In the genomic region with DNA sequence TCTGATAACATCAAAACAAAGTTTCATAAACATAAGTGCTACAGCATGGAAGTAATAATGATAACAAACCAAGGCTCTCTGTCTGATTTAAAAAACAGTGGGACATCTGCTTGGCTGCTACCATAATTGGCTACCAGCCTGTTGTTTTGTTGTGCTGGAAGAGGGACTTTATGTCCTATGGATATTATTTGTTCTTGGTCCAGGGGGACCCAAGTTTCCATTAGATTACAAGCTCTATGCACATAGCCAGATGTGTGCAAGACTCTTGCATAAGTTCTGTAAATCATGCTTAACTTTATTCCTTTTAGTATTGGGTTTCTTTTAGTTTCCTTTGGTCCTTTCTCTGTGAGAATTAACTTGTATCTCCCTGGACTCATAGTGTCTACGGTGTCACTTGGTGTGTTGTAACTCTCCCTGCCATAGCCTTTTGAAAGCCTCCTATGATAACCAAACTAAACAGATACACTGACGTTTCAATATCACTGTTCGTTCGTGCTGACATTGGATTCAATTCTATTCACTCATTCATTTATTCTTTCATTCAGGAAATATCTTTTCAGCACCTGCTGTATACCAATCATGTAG, we compare ENCODE assay signal across 17 cellular contexts. TPM values are rescaled to one million over a fixed set of nuclear protein-coding genes. Genes with fewer than 3 reads are reported as not detected.
"Had no signal": no experiment of that assay in that cellular context is flagged by ENCODE, and none has a peak within 500 bp of the region (broad histone marks: within the 10 kb centered on the region; RNA-seq: fewer than 3 reads in every experiment).

No MANE protein-coding gene starts in this region.

- H3K4me1 ChIP-seq: breast epithelium, foreskin keratinocyte had no signal

- H3K4me3 ChIP-seq: breast epithelium, lung, ovary, upper lobe of left lung had no signal

- DNase-seq: activated CD4-positive, alpha-beta T cell treated with anti-CD3 and anti-CD28 coated beads, Interleukin-2, amount 10 ng/mL, durations not matched to agents 7 days and 5 days; activated CD4-positive, CD25-positive, alpha-beta regulatory T cell; activated naive CD4-positive, alpha-beta T cell; activated naive CD8-positive, alpha-beta T cell treated with anti-CD3 and anti-CD28 coated beads, Interleukin-2, amount 10 ng/mL, durations not matched to agents 7 days and 5 days; anterior cingulate cortex; endodermal cell; foreskin keratinocyte; immature natural killer cell; midbrain; ovary; small intestine; stimulated activated CD4-positive, alpha-beta T cell treated with anti-CD3 and anti-CD28 coated beads, Interleukin-4, amount 100 ng/mL, for 24 hours; stimulated activated naive CD4-positive, alpha-beta T cell treated with Interleukin-2 at 50 U/mL for 16 hours; upper lobe of left lung had no signal

- H3K27me3 ChIP-seq: breast epithelium, foreskin keratinocyte, ovary, upper lobe of left lung had no signal

- H3K27ac ChIP-seq: breast epithelium, foreskin keratinocyte, ovary, upper lobe of left lung had no signal

- ATAC-seq: foreskin keratinocyte had no signal

- H3K36me3 ChIP-seq: breast epithelium, ovary, upper lobe of left lung had no signal

- H3K9me3 ChIP-seq: breast epithelium, ovary, upper lobe of left lung had no signal

RNA-seq across cellular contexts. Expression of a gene that starts 41.4 kb away (rescaled TPM):
- total RNA-seq: activated CD4-positive, alpha-beta T cell treated with anti-CD3 and anti-CD28 coated beads, Interleukin-2, amount 10 ng/mL, durations not matched to agents 7 days and 5 days; activated T-helper 1 cell treated with anti-CD3 and anti-CD28 coated beads, Interleukin-12 subunit alpha, Interleukin-12 subunit beta, Interleukin-2, Interleukin-4 antibody, amounts not matched to agents 30 ng/mL and 10 ng/mL and 1 ng/mL, durations not matched to agents 14 hours and 24 hours and 36 hours; foreskin keratinocyte had no signal
